In genomic region chr4:112585977-112586736, GRCh38 we compare ENCODE assay signal across 16 cellular contexts. TPM values are rescaled to one million over a fixed set of nuclear protein-coding genes. Genes with fewer than 3 reads are reported as not detected.
DNase-seq lines count a peak whose midpoint lies in the region; ATAC-seq and TF ChIP-seq lines count a peak whose summit lies in the region.
"Had no signal": no experiment of that assay in that cellular context is flagged by ENCODE, and none has a peak within 500 bp of the region (broad histone marks: within the 10 kb centered on the region; RNA-seq: fewer than 3 reads in every experiment).

No MANE protein-coding gene starts in this region.

- peaks cover 0 to 8% of the 10 kb centered on the region in 2 experiments; a peak in 2 of 4 replicates for H3K4me1 ChIP-seq in SK-N-SH (ENCODE audit: control insufficient read depth in 1 of 2, insufficient read depth in 2 of 2, low read depth in 1 of 2, low read length in 1 of 2)
- no peaks in the 10 kb centered on the region for H3K4me1 ChIP-seq in mesenchymal stem cell (ENCODE audit: control insufficient read depth, insufficient read depth, low read depth, low read length)
- H3K4me1 ChIP-seq: BLaER1, HAP-1 had no signal

- no peak overlapping the region for H4K91ac ChIP-seq in mesenchymal stem cell (ENCODE audit: low read length)

- no peak overlapping the region for H4K8ac ChIP-seq in mesenchymal stem cell (ENCODE audit: low read length)

- no peak overlapping the region for H3K14ac ChIP-seq in mesenchymal stem cell (ENCODE audit: low read length in 2 of 2)

- no peak overlapping the region for H3K4me3 Mint-ChIP-seq in WTC11
- H3K4me3 Mint-ChIP-seq: CD14-positive monocyte; CD4-positive, alpha-beta memory T cell had no signal

- H3K4ac ChIP-seq in mesenchymal stem cell (ENCODE audit: low read depth in 1 of 2, low read length in 2 of 2), result no peak overlapping the region

- H2BK12ac ChIP-seq in mesenchymal stem cell (ENCODE audit: low read length in 2 of 2), result no peak overlapping the region

- no peaks in the 10 kb centered on the region for H3K27me3 Mint-ChIP-seq in WTC11 (ENCODE audit: low read depth)
- H3K27me3 Mint-ChIP-seq: CD4-positive, alpha-beta memory T cell had no signal

- H3K23ac ChIP-seq in mesenchymal stem cell (ENCODE audit: low read length in 2 of 2), result no peak overlapping the region

- H3K36me3 Mint-ChIP-seq in WTC11, result peaks cover 50% of the 10 kb centered on the region

- no peaks in the 10 kb centered on the region for H3K79me1 ChIP-seq in mesenchymal stem cell (replicated peaks; ENCODE audit: low read length, poor library complexity, severe bottlenecking)

- H2AFZ ChIP-seq in SK-N-SH (ENCODE audit: low read depth) (no peak overlapping the region), mesenchymal stem cell (ENCODE audit: low read depth, low read length) (no peak overlapping the region)

- H3K79me2 ChIP-seq in SK-N-SH (ENCODE audit: insufficient read depth), result no peaks in the 10 kb centered on the region

- no peaks in the 10 kb centered on the region for H4K20me1 ChIP-seq in SK-N-SH (ENCODE audit: insufficient read depth)
- H4K20me1 ChIP-seq: BLaER1 had no signal

- no peak overlapping the region for H3K27ac Mint-ChIP-seq in WTC11
- H3K27ac Mint-ChIP-seq: CD14-positive monocyte; CD4-positive, alpha-beta memory T cell had no signal

- WGBS in SK-N-SH (ENCODE audit: low lambda C conversion rate), result 100% methylated on average over 2 of the region's 2 CpGs
- 100% methylated on average over 2 of the region's 2 CpGs for WGBS in mesenchymal stem cell

- no peaks in the 10 kb centered on the region for H3K27me3 ChIP-seq in SK-N-SH (ENCODE audit: insufficient read depth)
- H3K27me3 ChIP-seq in mesenchymal stem cell (ENCODE audit: control insufficient read depth in 1 of 2, insufficient read depth in 1 of 2, low read length in 2 of 2), result no peaks in the 10 kb centered on the region
- H3K27me3 ChIP-seq: BLaER1 had no signal

- H3K9me2 ChIP-seq in SK-N-SH, result no peaks in the 10 kb centered on the region

- no peak overlapping the region for H3K9ac ChIP-seq in SK-N-SH
- no peak overlapping the region for H3K9ac ChIP-seq in mesenchymal stem cell (ENCODE audit: low read length)
- H3K9ac ChIP-seq: BLaER1 had no signal

- H2AK5ac ChIP-seq in mesenchymal stem cell (ENCODE audit: low read length, severe bottlenecking), result no peak overlapping the region

- no peak overlapping the region for H2BK5ac ChIP-seq in mesenchymal stem cell (ENCODE audit: low read depth, low read length, poor library complexity, severe bottlenecking)

- CTCF ChIA-PET in SK-N-SH (lab: Yijun Ruan, JAX) (interaction anchor here (1.1 to 3.5 kb wide), 7 partner anchors 14 to 487 kb away, joined by 3 to 16 read pairs (median 6); no protein-coding TSS in a partner anchor), WTC11 (lab: Charles Lee) (interaction anchor here (1.4 kb wide), 1 partner anchor 62 kb away, joined by 6 read pairs; no protein-coding TSS in a partner anchor)

- no peak overlapping the region for H3K4me3 ChIP-seq in SK-N-SH (ENCODE audit: low read depth in 2 of 2, low read length in 1 of 2)
- H3K4me3 ChIP-seq in epithelial cell of proximal tubule (ENCODE audit: low read depth, low read length), result no peak overlapping the region
- H3K4me3 ChIP-seq in mesenchymal stem cell (ENCODE audit: insufficient read depth in 1 of 2, low read depth in 1 of 2, low read length in 2 of 2), result no peak overlapping the region
- H3K4me3 ChIP-seq: BLaER1, HAP-1 had no signal

- H3K9me3 Mint-ChIP-seq in WTC11, result peaks cover 3% of the 10 kb centered on the region; the same call in 1 of the 2 replicates
- H3K9me3 Mint-ChIP-seq: CD14-positive monocyte; CD4-positive, alpha-beta memory T cell had no signal

- TF ChIP-seq EP300 in SK-N-SH (IDR thresholded peaks at IDR 0.05; ENCODE audit: borderline replicate concordance in 1 of 2, low read depth in 1 of 2, low read length in 1 of 2), result peak in 1 of 2 experiments; percentile 76; a peak in 2 of 4 replicates

- TF ChIP-seq CTCF in SK-N-SH (IDR thresholded peaks at IDR 0.05) (no peak), WTC11 (IDR thresholded peaks at IDR 0.05) (no peak), epithelial cell of proximal tubule (conservative IDR thresholded peaks at IDR 0.05; ENCODE audit: low read depth, low read length) (peak; percentile 7)

- H2BK15ac ChIP-seq in mesenchymal stem cell (ENCODE audit: low read depth, poor library complexity, severe bottlenecking), result no peak overlapping the region

- H3K4me1 Mint-ChIP-seq in WTC11, result no peaks in the 10 kb centered on the region
- H3K4me1 Mint-ChIP-seq: CD4-positive, alpha-beta memory T cell had no signal

- POLR2A ChIA-PET in SK-N-SH (lab: Yijun Ruan, JAX), result interaction anchor here (0.6 kb wide), 1 partner anchor 177 kb away, joined by 3 read pairs; no protein-coding TSS in a partner anchor
- POLR2A ChIA-PET in WTC11 (lab: Charles Lee), result no interaction called here

- H3K9me3 ChIP-seq in SK-N-SH, result no peaks in the 10 kb centered on the region
- H3K9me3 ChIP-seq in mesenchymal stem cell (ENCODE audit: control insufficient read depth, low read length), result no peaks in the 10 kb centered on the region
- H3K9me3 ChIP-seq: BLaER1, HAP-1 had no signal

- H2BK120ac ChIP-seq in mesenchymal stem cell (ENCODE audit: low read depth, low read length), result no peak overlapping the region

- H3K18ac ChIP-seq in mesenchymal stem cell (ENCODE audit: low read depth in 1 of 2, low read length in 2 of 2), result no peak overlapping the region

- H3F3A ChIP-seq in SK-N-SH (replicated peaks; ENCODE audit: insufficient read depth), result no peaks in the 10 kb centered on the region

- no peak for ATAC-seq in SK-N-SH treated with all-trans-retinoic acid at 6 μM for 48 hours
- ATAC-seq in WTC11, result no peak
- ATAC-seq in stimulated activated naive CD8-positive, alpha-beta T cell treated with anti-CD3 and anti-CD28 coated beads, Interleukin-15, Interleukin-2, amounts not matched to agents 100 U/mL and 50 U/mL, for 24 hours, result no peak

- H3K36me3 ChIP-seq in SK-N-SH (replicated peaks in 1 of 2; ENCODE audit: control insufficient read depth in 1 of 2, insufficient read depth in 2 of 2, low read length in 1 of 2) (peaks cover 0 to 4% of the 10 kb centered on the region in 2 experiments), mesenchymal stem cell (ENCODE audit: control insufficient read depth in 1 of 2, insufficient read depth in 2 of 2, low read depth in 1 of 2, low read length in 2 of 2) (peaks cover 2 to 12% of the 10 kb centered on the region in 2 experiments)

- DNase-seq in SK-N-SH (peak; percentile 32), WTC11 (ENCODE audit: low spot score) (no peak), epithelial cell of proximal tubule (ENCODE audit: low read depth) (no peak), mesenchymal stem cell (no peak), MV-4-11 (lab: John Stamatoyannopoulos, UW) (no peak)
- DNase-seq in stimulated activated naive CD8-positive, alpha-beta T cell treated with anti-CD3 and anti-CD28 coated beads, Interleukin-15, Interleukin-2, amounts not matched to agents 100 U/mL and 50 U/mL, for 24 hours, result no peak
- DNase-seq: 8988T; CD4-positive, alpha-beta memory T cell; DMS153; DMS79; GF-D8 had no signal

- H3K27ac ChIP-seq in SK-N-SH (ENCODE audit: low read depth in 2 of 2, low read length in 1 of 2) (peak overlapping the region in 1 of 2 experiments; percentile 44; a peak in 1 of 4 replicates), mesenchymal stem cell (ENCODE audit: low read length, poor library complexity, severe bottlenecking) (no peak overlapping the region)
- H3K27ac ChIP-seq: BLaER1, HL-60 had no signal

- no peak overlapping the region for H3K4me2 ChIP-seq in SK-N-SH
- no peak overlapping the region for H3K4me2 ChIP-seq in mesenchymal stem cell (ENCODE audit: low read length, poor library complexity, severe bottlenecking)
- H3K4me2 ChIP-seq: BLaER1 had no signal

- TF ChIP-seq RAD21 in SK-N-SH (IDR thresholded peaks at IDR 0.05; ENCODE audit: low read length), result 0 out of 2 replicates have a peak, but pooled peaks have one; percentile 7

TF ChIP-seq in SK-N-SH, 30 proteins besides CTCF, POLR2A, EP300 and RAD21 (continues in another document):
- no peak for TF ChIP-seq FOSL2 (IDR thresholded peaks at IDR 0.05; ENCODE audit: borderline replicate concordance, low read depth)
- TF ChIP-seq TCF12 (IDR thresholded peaks at IDR 0.05), result no peak
- TF ChIP-seq GATA2 (CRISPR knock-in tag; IDR thresholded peaks at IDR 0.05), result peak; percentile 77

RNA-seq across cellular contexts. Expression of gene ZGRF1, which starts 50.6 kb away (rescaled TPM):
- polyA plus RNA-seq in SK-N-SH (2012; rRNA removed), result 2.4 and 2.9 TPM in 2 replicates
- 1.9 and 2.1 TPM in 2 replicates for polyA plus RNA-seq in SK-N-SH (2012; cell fraction: cytosol; rRNA removed)
- 5.2 and 10.2 TPM in 2 replicates for polyA plus RNA-seq in SK-N-SH (2012; cell fraction: nucleus; rRNA removed)
- total RNA-seq in WTC11 (2021), result 46.6 to 56.2 TPM (median 47.1 TPM) in 3 replicates
- 7.1 and 7.6 TPM in 2 replicates for total RNA-seq in epithelial cell of proximal tubule
- polyA plus RNA-seq in mesenchymal stem cell (2013, experiment 1 of 2), result 1.8 TPM
- 1.6 TPM for polyA plus RNA-seq in mesenchymal stem cell (2013, experiment 2 of 2)

RNA-seq across cellular contexts. Expression of gene LARP7, which starts 50.8 kb away (rescaled TPM):
- 9.4 and 10.5 TPM in 2 replicates for polyA plus RNA-seq in SK-N-SH (2012; rRNA removed)
- 14.6 and 25.3 TPM in 2 replicates for polyA plus RNA-seq in SK-N-SH (2012; cell fraction: cytosol; rRNA removed)
- polyA plus RNA-seq in SK-N-SH (2012; cell fraction: nucleus; rRNA removed), result 4.3 and 12.6 TPM in 2 replicates
- total RNA-seq in WTC11 (2021), result 37.5 to 46.2 TPM (median 42.3 TPM) in 3 replicates
- 28.9 and 31.8 TPM in 2 replicates for total RNA-seq in epithelial cell of proximal tubule
- 60.7 TPM for polyA plus RNA-seq in mesenchymal stem cell (2013, experiment 1 of 2)
- polyA plus RNA-seq in mesenchymal stem cell (2013, experiment 2 of 2), result 74.8 TPM
